Comparison of ENCODE assay signal across 8 cellular contexts in the genomic region with DNA sequence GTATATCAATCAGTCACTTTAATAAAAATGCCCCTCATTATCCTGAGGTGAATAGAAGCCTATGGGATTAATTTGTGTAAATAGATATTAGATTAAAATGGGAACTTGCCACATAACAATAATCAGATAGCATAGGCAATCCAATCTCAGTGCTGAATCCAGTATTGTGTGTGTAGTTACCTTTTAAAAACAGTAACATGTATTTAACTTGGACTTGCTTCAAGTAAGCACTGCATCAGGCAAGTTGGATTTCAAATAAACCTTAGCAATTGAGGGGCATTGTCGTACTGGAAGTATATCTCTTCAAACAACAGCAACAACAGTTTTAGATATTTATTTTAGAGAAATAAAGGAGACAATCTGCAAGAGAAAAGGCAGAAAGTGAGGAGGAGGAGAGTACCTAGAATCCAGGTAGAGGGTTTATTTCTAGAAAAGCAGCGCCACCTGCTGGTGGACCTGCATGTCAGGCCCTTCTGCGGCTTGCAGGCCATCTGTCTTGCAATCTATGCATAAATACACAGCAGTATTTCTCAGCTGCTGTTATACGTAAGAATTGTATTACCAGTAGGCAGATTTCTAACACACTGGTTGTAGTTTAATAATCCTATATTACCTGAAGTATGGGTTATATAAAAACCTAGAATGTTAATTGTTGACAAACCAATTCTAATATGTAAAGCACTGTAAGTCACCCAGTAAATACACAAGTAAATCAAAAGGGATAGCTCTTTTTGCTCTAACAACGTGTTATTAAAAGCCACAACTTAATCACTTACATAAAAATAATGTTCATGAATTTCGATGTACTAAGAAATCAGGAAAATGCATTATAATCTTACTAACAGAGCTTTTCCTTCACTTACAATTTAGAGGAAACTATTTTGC.
A peak's percentile ranks its signal among the peaks of the same experiment; 100 is the strongest.
DNase-seq lines count a peak whose midpoint lies in the region; ATAC-seq and TF ChIP-seq lines count a peak whose summit lies in the region.

No MANE protein-coding gene starts in this region.

- H3K36me3 ChIP-seq in brain microvascular endothelial cell (replicated peaks), result no peaks in the 10 kb centered on the region

- no peaks in the 10 kb centered on the region for H3K9me3 Mint-ChIP-seq in immature natural killer cell

- peak; percentile 97 for TF ChIP-seq CTCF in brain microvascular endothelial cell (IDR thresholded peaks at IDR 0.05; ENCODE audit: low read depth, low read length, missing control alignments)

- H3K4me1 Mint-ChIP-seq in immature natural killer cell, result no peaks in the 10 kb centered on the region

- H3K4me3 Mint-ChIP-seq in immature natural killer cell, result no peak overlapping the region

- H3K27me3 Mint-ChIP-seq in immature natural killer cell (ENCODE audit: low read depth in 3 of 3), result peaks cover 1 to 7% (median 2%) of the 10 kb centered on the region in 3 donors

- in situ Hi-C loops in brain microvascular endothelial cell (cut with HindIII; ENCODE audit: low pct_ligation_motif_present, low sequenced_read_pairs), result no loop called here

- peak; percentile 88 for ATAC-seq in GM18502 (IDR thresholded peaks at IDR 0.05; ENCODE audit: poor library complexity, unreplicated experiment)
- ATAC-seq in HG02973 (IDR thresholded peaks at IDR 0.05; ENCODE audit: unreplicated experiment), result peak; percentile 92

- DNase-seq in NCI-H1930 (lab: John Stamatoyannopoulos, UW) (peak; percentile 4 to 60), UCSD-AML1 (lab: John Stamatoyannopoulos, UW; ENCODE audit: unreplicated experiment) (peak; percentile 53), brain microvascular endothelial cell (peak; percentile 56), immature natural killer cell (peak; percentile 37 to 50 (median 43)), foreskin melanocyte (no peak)
- DNase-seq in stimulated activated CD4-positive, alpha-beta T cell treated with anti-CD3 and anti-CD28 coated beads, Interleukin-12 subunit alpha, Interleukin-12 subunit beta, amount 100 ng/mL, for 48 hours (ENCODE audit: low read depth in 2 of 3, low spot score in 1 of 3), result peak; percentile 29 to 63 (median 60)

- H3K27ac Mint-ChIP-seq in immature natural killer cell, result no peak overlapping the region

- no peaks in the 10 kb centered on the region for H3K36me3 Mint-ChIP-seq in immature natural killer cell

- no peak overlapping the region for H3K27ac ChIP-seq in brain microvascular endothelial cell

- no peak overlapping the region for H3K4me3 ChIP-seq in brain microvascular endothelial cell (ENCODE audit: low read depth, low read length)

- no peaks in the 10 kb centered on the region for H3K27me3 ChIP-seq in brain microvascular endothelial cell (replicated peaks)
